In genomic region chr6:3571836-3572235, GRCh38 we compare ENCODE assay signal across 28 cellular contexts.
"Had no signal": no experiment of that assay in that cellular context is flagged by ENCODE, and none has a peak within 500 bp of the region (broad histone marks: within the 10 kb centered on the region; RNA-seq: fewer than 3 reads in every experiment).

No MANE protein-coding gene starts in this region.

- H3K36me3 ChIP-seq: brain microvascular endothelial cell, cardiac muscle cell, SJCRH30 had no signal

- H3K4me2 ChIP-seq: SK-N-SH had no signal

- H3K27ac ChIP-seq: brain microvascular endothelial cell, cardiac muscle cell, SJCRH30 had no signal

- H3K9ac ChIP-seq: SK-N-SH had no signal

- ATAC-seq: activated naive CD4-positive, alpha-beta T cell treated with anti-CD3 and anti-CD28 coated beads, Interleukin-2, amount 50 U/mL, for 72 hours; activated naive CD8-positive, alpha-beta T cell treated with anti-CD3 and anti-CD28 coated beads, Interleukin-2, amount 50 U/mL, for 24 hours; activated T-cell treated with anti-CD3 and anti-CD28 coated beads, Interleukin-2, amount 50 U/mL, for 4 hours; Panc1; WTC11 had no signal

- H3K27me3 ChIP-seq: brain microvascular endothelial cell, cardiac muscle cell, SJCRH30 had no signal

- H3K9me3 ChIP-seq: SJCRH30, SK-N-SH had no signal

- DNase-seq: activated CD4-positive, alpha-beta memory T cell treated with anti-CD3 and anti-CD28 coated beads for 36 hours; activated CD4-positive, alpha-beta T cell treated with anti-CD3 and anti-CD28 coated beads, Interleukin-2, amount 10 ng/mL, durations not matched to agents 7 days and 5 days; activated CD4-positive, CD25-positive, alpha-beta regulatory T cell treated with anti-CD3 and anti-CD28 coated beads, Interleukin-2, amount 50 U/mL, for 72 hours; activated CD8-positive, alpha-beta memory T cell treated with anti-CD3 and anti-CD28 coated beads for 24 hours; activated effector memory CD4-positive, alpha-beta T cell treated with anti-CD3 and anti-CD28 coated beads, Interleukin-2, amount 50 U/mL, for 16 hours; activated naive CD4-positive, alpha-beta T cell treated with Interleukin-2 at 50 U/mL for 16 hours; activated naive CD8-positive, alpha-beta T cell treated with anti-CD3 and anti-CD28 coated beads, Interleukin-2, amount 50 U/mL, for 24 hours; activated T-cell treated with anti-CD3 and anti-CD28 coated beads, Interleukin-2, amount 50 U/mL, for 4 hours; amniotic stem cell; brain microvascular endothelial cell; Karpas-422; NCI-H1105 treated with DMSO at 0.1 percent for 48 hours; NCI-H1436 treated with DMSO at 0.1 percent for 48 hours; NCI-H187; NCI-H2081; NCI-H510A treated with DMSO at 0.1 percent for 48 hours; NK-92 treated with Interleukin-12 subunit alpha and Interleukin-12 subunit beta, amount 100 ng/mL, for 24 hours; OCI-M1; Right ventricle myocardium superior; RPMI8226; SJCRH30; SK-N-SH; SW 1271 had no signal

- H3K4me1 ChIP-seq: SJCRH30 had no signal

- H3K4me3 ChIP-seq: cardiac muscle cell, K562, SJCRH30 had no signal
